14 cellular contexts compared by ENCODE assay signal in genomic region chr2:39524756-39525635, GRCh38.
A peak's percentile ranks its signal among the peaks of the same experiment; 100 is the strongest.
DNase-seq lines count a peak whose midpoint lies in the region; ATAC-seq and TF ChIP-seq lines count a peak whose summit lies in the region.
"Had no signal": no experiment of that assay in that cellular context is flagged by ENCODE, and none has a peak within 500 bp of the region (broad histone marks: within the 10 kb centered on the region; RNA-seq: fewer than 3 reads in every experiment).

No MANE protein-coding gene starts in this region.

- no TSS peak for BruUV-seq in OCI-LY7 (replicated peaks; lab: Mats Ljungman, UMichigan)

- peak; percentile 23 for ATAC-seq in GM18511 (IDR thresholded peaks at IDR 0.05; ENCODE audit: unreplicated experiment)
- peak; percentile 45 to 72 (median 50) for ATAC-seq in psoas muscle
- ATAC-seq in GM19455 (IDR thresholded peaks at IDR 0.05; ENCODE audit: unreplicated experiment), result no peak

- no peaks in the 10 kb centered on the region for H3K9me2 ChIP-seq in OCI-LY7 (ENCODE audit: insufficient read depth, low read length)

- H3K36me3 ChIP-seq in OCI-LY7 (ENCODE audit: insufficient read depth, low read length) (no peaks in the 10 kb centered on the region; the same call in 1 of the 2 replicates), psoas muscle (ENCODE audit: insufficient read depth in 1 of 2, low read depth in 1 of 2) (no peaks in the 10 kb centered on the region), sigmoid colon (no peaks in the 10 kb centered on the region)

- no peaks in the 10 kb centered on the region for H3K79me2 ChIP-seq in OCI-LY7 (ENCODE audit: insufficient read depth, low read depth, low read length)
- H3K79me2 ChIP-seq: parathyroid adenoma had no signal

- H3K9me3 ChIP-seq in OCI-LY7 (ENCODE audit: low read length), result peaks cover 24% of the 10 kb centered on the region
- H3K9me3 ChIP-seq in psoas muscle, result no peaks in the 10 kb centered on the region
- no peaks in the 10 kb centered on the region for H3K9me3 ChIP-seq in sigmoid colon
- H3K9me3 ChIP-seq: testis had no signal

- in situ Hi-C loops in ACHN (cut with HindIII; ENCODE audit: low pct_ligation_motif_present, low pct_unique_long_range_greater_than_20kb, low sequenced_read_pairs), result no loop called here

- DNase-seq in OCI-LY7 (ENCODE audit: low spot score) (no peak), globus pallidus (ENCODE audit: low spot score) (peak; percentile 42), psoas muscle (no peak), mesenteric fat pad (ENCODE audit: low spot score) (no peak), sigmoid colon (no peak), ACHN (no peak)
- DNase-seq: activated effector memory CD4-positive, alpha-beta T cell treated with anti-CD3 and anti-CD28 coated beads, Interleukin-2, amount 50 U/mL, for 16 hours; NCI-H1092; stimulated activated CD4-positive, alpha-beta T cell treated with anti-CD3 and anti-CD28 coated beads, Interleukin-15, amount 100 ng/mL, for 24 hours; testis had no signal

- peaks cover 26% of the 10 kb centered on the region for H3K4me1 ChIP-seq in OCI-LY7 (ENCODE audit: insufficient read depth, low read length, poor library complexity, severe bottlenecking)
- peaks cover 57% of the 10 kb centered on the region for H3K4me1 ChIP-seq in psoas muscle
- peaks cover 0 to 30% (median 14%) of the 10 kb centered on the region in 4 donors for H3K4me1 ChIP-seq in sigmoid colon
- H3K4me1 ChIP-seq: parathyroid adenoma, testis had no signal

- no peak for TF ChIP-seq EP300 in sigmoid colon (IDR thresholded peaks at IDR 0.05)

- no peak for TF ChIP-seq POLR2A in sigmoid colon (IDR thresholded peaks at IDR 0.05)

- H2AFZ ChIP-seq in OCI-LY7 (ENCODE audit: low read length), result no peak overlapping the region; the same call in 1 of the 2 replicates
- H2AFZ ChIP-seq: parathyroid adenoma had no signal

- H3K27ac ChIP-seq in OCI-LY7 (ENCODE audit: low read depth, low read length, poor library complexity, severe bottlenecking) (no peak overlapping the region), psoas muscle (peak overlapping the region; percentile 87), sigmoid colon (no peak overlapping the region)
- H3K27ac ChIP-seq: C4-2B, parathyroid adenoma had no signal

- H4K20me1 ChIP-seq in OCI-LY7 (ENCODE audit: insufficient read depth, low read length), result no peaks in the 10 kb centered on the region

- no peak overlapping the region for H3K4me3 ChIP-seq in OCI-LY7 (ENCODE audit: low read depth, low read length, poor library complexity, severe bottlenecking)
- no peak overlapping the region for H3K4me3 ChIP-seq in psoas muscle
- H3K4me3 ChIP-seq in sigmoid colon, result no peak overlapping the region
- H3K4me3 ChIP-seq: testis had no signal

- 0 out of 2 replicates have a peak overlapping the region, but pooled peaks have one; percentile 17 for H3K4me2 ChIP-seq in OCI-LY7 (ENCODE audit: low read length)

- CTCF ChIA-PET in OCI-LY7 (lab: Charles Lee; ENCODE audit: unreplicated experiment), result no interaction called here

- no peak for TF ChIP-seq CTCF in OCI-LY7 (conservative IDR thresholded peaks at IDR 0.05; ENCODE audit: low read length)
- TF ChIP-seq CTCF in psoas muscle (IDR thresholded peaks at IDR 0.05), result no peak
- no peak for TF ChIP-seq CTCF in sigmoid colon (IDR thresholded peaks at IDR 0.05)

- intact Hi-C loops in OCI-LY7 (cut with micrococcal nuclease; ENCODE audit: unreplicated experiment), result no loop called here
- intact Hi-C loops in psoas muscle (cut with DNase I), result no loop called here
- intact Hi-C loops in sigmoid colon (cut with DNase I), result no loop called here

- H3K27me3 ChIP-seq in psoas muscle (ENCODE audit: insufficient read depth in 3 of 3, low read length in 2 of 3) (no peaks in the 10 kb centered on the region), sigmoid colon (no peaks in the 10 kb centered on the region)
- H3K27me3 ChIP-seq: testis had no signal

- WGBS in psoas muscle, 3 donors, result 71 to 87% (median 72%) methylated on average over 7 of the region's 7 CpGs
- WGBS in sigmoid colon, 2 donors, result 85 to 91% methylated on average over 7 of the region's 7 CpGs

- POLR2A ChIA-PET in OCI-LY7 (lab: Charles Lee), result interaction anchor here (0.6 to 3.3 kb wide), 3 partner anchors 8 to 19 kb away, joined by 4 to 13 read pairs (median 13); no protein-coding TSS in a partner anchor
